ENCODE assay signal across 28 cellular contexts in genomic region chr12:120742207-120742536, GRCh38. TPM values are rescaled to one million over a fixed set of nuclear protein-coding genes. Genes with fewer than 3 reads are reported as not detected.
DNase-seq lines count a peak whose midpoint lies in the region; ATAC-seq, FAIRE-seq and TF ChIP-seq lines count a peak whose summit lies in the region.
"Had no signal": no experiment of that assay in that cellular context is flagged by ENCODE, and none has a peak within 500 bp of the region (broad histone marks: within the 10 kb centered on the region; RNA-seq: fewer than 3 reads in every experiment).

No MANE protein-coding gene starts in this region.

- BruUV-seq in HepG2 (replicated peaks; lab: Mats Ljungman, UMichigan) = no TSS peak

- CTCF ChIA-PET in HepG2 (lab: Yijun Ruan, JAX; ENCODE audit: low intra/inter-chr PET ratio, low total read pairs) = no interaction called here

- peak; percentile 64 for DNase-seq in LHCN-M2 (ENCODE audit: low read depth)
- peak; percentile 75 to 82 for DNase-seq in SJCRH30
- DNase-seq in HepG2 (ENCODE audit: low spot score) = no peak
- no peak for DNase-seq in DMS114 treated with DMSO at 0.1 percent for 48 hours (lab: John Stamatoyannopoulos, UW; ENCODE audit: unreplicated experiment)
- DNase-seq: activated B cell treated with CpG ODN at 0.5 μM for 24 hours; activated CD4-positive, alpha-beta T cell treated with anti-CD3 and anti-CD28 coated beads, Interleukin-2, amount 10 ng/mL, durations not matched to agents 7 days and 5 days; effector CD4-positive, alpha-beta T cell; GM23248; Kasumi-1; lower lobe of right lung; midbrain; MV-4-11; natural killer cell; NCI-H1436 treated with DMSO at 0.1 percent for 48 hours; NCI-H2081 treated with DMSO at 0.1 percent for 48 hours; NCI-H82; occipital lobe; retina; stimulated activated CD4-positive, alpha-beta T cell treated with anti-CD3 and anti-CD28 coated beads, Interleukin-12 subunit alpha, Interleukin-12 subunit beta, amount 100 ng/mL, for 4 hours; stimulated activated CD4-positive, alpha-beta T cell treated with anti-CD3 and anti-CD28 coated beads, Interleukin-2, amount 100 ng/mL, for 48 hours; tibial artery had no signal

- H3K27me3 ChIP-seq in SJCRH30 = no peaks in the 10 kb centered on the region
- no peaks in the 10 kb centered on the region for H3K27me3 ChIP-seq in HepG2 (ENCODE audit: control insufficient read depth in 1 of 2, insufficient read depth in 2 of 2, low read length in 2 of 2)
- H3K27me3 ChIP-seq in skeletal muscle tissue (ENCODE audit: control insufficient read depth in 3 of 3, insufficient read depth in 3 of 3, low read length in 3 of 3) = no peaks in the 10 kb centered on the region
- H3K27me3 ChIP-seq: tibial artery had no signal

- H3K36me3 ChIP-seq in SJCRH30 (no peaks in the 10 kb centered on the region), HepG2 (replicated peaks in 1 of 2; ENCODE audit: control insufficient read depth in 1 of 2, insufficient read depth in 2 of 2, low read length in 2 of 2) (no peaks in the 10 kb centered on the region; a peak in 2 of 5 replicates), skeletal muscle tissue (ENCODE audit: control insufficient read depth in 3 of 3, insufficient read depth in 3 of 3, low read length in 3 of 3) (peaks cover 0 to 8% (median 0%) of the 10 kb centered on the region in 3 donors)

- no peaks in the 10 kb centered on the region for H3K79me2 ChIP-seq in HepG2 (ENCODE audit: insufficient read depth, low read length)

- TF ChIP-seq EP300 in HepG2 (IDR thresholded peaks at IDR 0.05; ENCODE audit: low read depth in 2 of 2, low read length in 2 of 2) (no peak), HepG2 (CRISPR knock-in tag; IDR thresholded peaks at IDR 0.05; ENCODE audit: borderline replicate concordance) (no peak)

- H3K27ac ChIP-seq in SJCRH30 = no peak overlapping the region
- peak overlapping the region; percentile 55 for H3K27ac ChIP-seq in HepG2 (ENCODE audit: extremely low read length, insufficient read depth, low read length)
- peak overlapping the region; percentile 54 for H3K27ac ChIP-seq in skeletal muscle tissue (ENCODE audit: low read depth, low read length)
- H3K27ac ChIP-seq: GM23248, lower lobe of right lung, tibial artery had no signal

- POLR2A ChIA-PET in HepG2 (lab: Yijun Ruan, JAX) = interaction anchor here (0.7 to 1.5 kb wide), 6 partner anchors 12 to 701 kb away, joined by 3 to 5 read pairs (median 4); partner anchors contain the start of gene ACADS

- no peak for ATAC-seq in HepG2
- ATAC-seq in HG03280 (IDR thresholded peaks at IDR 0.05; ENCODE audit: unreplicated experiment) = no peak
- no peak for ATAC-seq in GM21737 (IDR thresholded peaks at IDR 0.05; ENCODE audit: unreplicated experiment)
- ATAC-seq: activated naive CD4-positive, alpha-beta T cell treated with anti-CD3 and anti-CD28 coated beads, Interleukin-2, amount 50 U/mL, for 72 hours; lower lobe of right lung; natural killer cell had no signal

- no peak for TF ChIP-seq POLR2A in HepG2 (IDR thresholded peaks at IDR 0.05; ENCODE audit: insufficient read depth in 1 of 2, low read depth in 2 of 2, low read length in 2 of 2)

- WGBS in HepG2 (ENCODE audit: low lambda C conversion rate) = 71% methylated on average over 7 of the region's 9 CpGs

- peak overlapping the region; percentile 37; the same call in 1 of the 2 replicates for H3K9ac ChIP-seq in HepG2 (ENCODE audit: insufficient read depth, low read depth, low read length)
- H3K9ac ChIP-seq in skeletal muscle tissue (ENCODE audit: low read depth in 1 of 3, low read length in 3 of 3) = peak overlapping the region in 1 of 3 donors; percentile 60
- H3K9ac ChIP-seq: GM23248 had no signal

- in situ Hi-C loops in HepG2 (cut with HindIII; ENCODE audit: extremely low pct_ligation_motif_present, low pct_unique_long_range_greater_than_20kb) = no loop called here

- no peak for FAIRE-seq in HepG2 (lab: Jason Lieb, UNC)
- FAIRE-seq: bronchial epithelial cell, GM12892, keratinocyte had no signal

- TF ChIP-seq RAD21 in HepG2 (CRISPR knock-in tag; IDR thresholded peaks at IDR 0.05) = no peak

- H2AFZ ChIP-seq in HepG2 (ENCODE audit: low read length) = peak overlapping the region; percentile 67
- H2AFZ ChIP-seq: GM23248 had no signal

- H3K4me2 ChIP-seq in HepG2 (ENCODE audit: low read depth, low read length) = peak overlapping the region; percentile 78

- H3K9me3 ChIP-seq in SJCRH30 (replicated peaks) (no peaks in the 10 kb centered on the region), HepG2 (ENCODE audit: low read length) (no peaks in the 10 kb centered on the region), skeletal muscle tissue (ENCODE audit: control insufficient read depth in 3 of 3, low read length in 3 of 3) (no peaks in the 10 kb centered on the region)
- H3K9me3 ChIP-seq: lower lobe of right lung, tibial artery had no signal

- peaks cover 5% of the 10 kb centered on the region; the same call in 1 of the 2 replicates for H3K4me1 ChIP-seq in SJCRH30
- H3K4me1 ChIP-seq in HepG2 (ENCODE audit: insufficient read depth, low read length) = peaks cover 19% of the 10 kb centered on the region
- peaks cover 8 to 9% (median 8%) of the 10 kb centered on the region in 3 donors for H3K4me1 ChIP-seq in skeletal muscle tissue (ENCODE audit: control insufficient read depth in 3 of 3, insufficient read depth in 3 of 3, low read length in 3 of 3)
- H3K4me1 ChIP-seq: lower lobe of right lung, tibial artery had no signal

- intact Hi-C loops in HepG2 (cut with micrococcal nuclease; ENCODE audit: unreplicated experiment) = no loop called here

- no peaks in the 10 kb centered on the region for H4K20me1 ChIP-seq in HepG2 (ENCODE audit: insufficient read depth, low read length)

- TF ChIP-seq CTCF in HepG2 (CRISPR knock-in tag; IDR thresholded peaks at IDR 0.05) = no peak

- H3K4me3 ChIP-seq in SJCRH30 (no peak overlapping the region), HepG2 (replicated peaks in 1 of 3; ENCODE audit: insufficient read depth in 1 of 3, low read depth in 2 of 3, low read length in 3 of 3) (peak overlapping the region; percentile 27 to 54 (median 50); a peak in 5 of 6 replicates), skeletal muscle tissue (ENCODE audit: low read length in 3 of 3) (peak overlapping the region; percentile 15 to 41 (median 34))
- H3K4me3 ChIP-seq: GM23248, lower lobe of right lung, tibial artery had no signal

RNA-seq across cellular contexts. Expression of gene ACADS, which starts 16.5 kb away (rescaled TPM):
- total RNA-seq in LHCN-M2 (2014; rRNA removed) = 15.5 and 16.9 TPM in 2 replicates
- 7.8 TPM for polyA plus RNA-seq in LHCN-M2 (2012)
- total RNA-seq in SJCRH30 (2014; rRNA removed; shearing (Covaris generic)) = 1.1 and 1.3 TPM in 2 replicates
- 22.4 and 27.7 TPM in 2 replicates for total RNA-seq in HepG2 (2016; rRNA removed; fragmentation: Illumina TruSeq; extraction: Trizol)
- 6.0 and 6.3 TPM in 2 replicates for total RNA-seq in HepG2 (2016; cell fraction: cytosol; rRNA removed; fragmentation: Illumina TruSeq; extraction: Trizol; ENCODE audit: low read depth)
- 23.1 and 29.1 TPM in 2 replicates for total RNA-seq in HepG2 (2016; cell fraction: insoluble cytoplasmic fraction; rRNA removed; fragmentation: Illumina TruSeq; extraction: Trizol)
- total RNA-seq in HepG2 (2016; cell fraction: membrane; rRNA removed; fragmentation: Illumina TruSeq; extraction: Trizol) = 9.4 and 9.6 TPM in 2 replicates
- 15.4 and 17.9 TPM in 2 replicates for total RNA-seq in HepG2 (2016; cell fraction: nucleus; rRNA removed; fragmentation: Illumina TruSeq; extraction: Trizol)
- polyA plus RNA-seq in HepG2 (2011; rRNA removed) = 17.4 and 25.4 TPM in 2 replicates
- 18.0 and 24.2 TPM in 2 replicates for polyA plus RNA-seq in HepG2 (2011; cell fraction: cytosol; rRNA removed)
- 56.5 and 57.9 TPM in 2 replicates for polyA plus RNA-seq in HepG2 (2011; cell fraction: nucleus; rRNA removed)
- 16.1 and 18.5 TPM in 2 replicates for polyA plus RNA-seq in HepG2 (2012)
- 4.5 and 4.6 TPM in 2 replicates for polyA plus RNA-seq in HepG2 (2016; cell fraction: cytosol; fragmentation: Illumina TruSeq; extraction: Trizol; ENCODE audit: low read depth)
- polyA plus RNA-seq in HepG2 (2016; cell fraction: insoluble cytoplasmic fraction; fragmentation: Illumina TruSeq; extraction: Trizol; ENCODE audit: low read depth) = 17.0 and 22.0 TPM in 2 replicates
- 5.6 and 5.7 TPM in 2 replicates for polyA plus RNA-seq in HepG2 (2016; cell fraction: membrane; fragmentation: Illumina TruSeq; extraction: Trizol; ENCODE audit: low read depth)
- 30.9 and 31.9 TPM in 2 replicates for polyA plus RNA-seq in HepG2 (2016; cell fraction: nucleus; fragmentation: Illumina TruSeq; extraction: Trizol; ENCODE audit: insufficient read depth, low read depth)
- 6.9 and 23.2 TPM in 2 replicates for polyA minus RNA-seq in HepG2 (2011; rRNA and poly(A)+ RNA removed; ENCODE audit: low replicate concordance)
- polyA minus RNA-seq in HepG2 (2011; cell fraction: cytosol; rRNA and poly(A)+ RNA removed) = 15.2 and 16.1 TPM in 2 replicates
- 9.3 and 10.6 TPM in 2 replicates for polyA minus RNA-seq in HepG2 (2011; cell fraction: nucleus; rRNA and poly(A)+ RNA removed)
- 14.1 TPM for total RNA-seq in skeletal muscle tissue

RNA-seq across cellular contexts. Expression of gene UNC119B, which starts 31.9 kb away (rescaled TPM):
- total RNA-seq in LHCN-M2 (2014; rRNA removed) (16.2 and 18.7 TPM in 2 replicates), HepG2 (2016; rRNA removed; fragmentation: Illumina TruSeq; extraction: Trizol) (19.6 and 30.7 TPM in 2 replicates), skeletal muscle tissue (7.3 TPM)
- 17.6 TPM for polyA plus RNA-seq in LHCN-M2 (2012)
- total RNA-seq in SJCRH30 (2014; rRNA removed; shearing (Covaris generic)) = 16.9 and 20.2 TPM in 2 replicates
- 4.9 and 5.2 TPM in 2 replicates for total RNA-seq in HepG2 (2016; cell fraction: cytosol; rRNA removed; fragmentation: Illumina TruSeq; extraction: Trizol; ENCODE audit: low read depth)
- total RNA-seq in HepG2 (2016; cell fraction: insoluble cytoplasmic fraction; rRNA removed; fragmentation: Illumina TruSeq; extraction: Trizol) = 20.3 and 28.2 TPM in 2 replicates
- total RNA-seq in HepG2 (2016; cell fraction: membrane; rRNA removed; fragmentation: Illumina TruSeq; extraction: Trizol) = 13.5 and 13.6 TPM in 2 replicates
- 15.8 and 19.8 TPM in 2 replicates for total RNA-seq in HepG2 (2016; cell fraction: nucleus; rRNA removed; fragmentation: Illumina TruSeq; extraction: Trizol)
- 18.6 and 19.7 TPM in 2 replicates for polyA plus RNA-seq in HepG2 (2011; rRNA removed)
- polyA plus RNA-seq in HepG2 (2011; cell fraction: cytosol; rRNA removed) = 14.9 and 17.8 TPM in 2 replicates
- 19.3 and 19.7 TPM in 2 replicates for polyA plus RNA-seq in HepG2 (2011; cell fraction: nucleus; rRNA removed)
- polyA plus RNA-seq in HepG2 (2012) = 16.7 and 17.6 TPM in 2 replicates
- 3.8 and 4.1 TPM in 2 replicates for polyA plus RNA-seq in HepG2 (2016; cell fraction: cytosol; fragmentation: Illumina TruSeq; extraction: Trizol; ENCODE audit: low read depth)
- 27.6 and 27.9 TPM in 2 replicates for polyA plus RNA-seq in HepG2 (2016; cell fraction: insoluble cytoplasmic fraction; fragmentation: Illumina TruSeq; extraction: Trizol; ENCODE audit: low read depth)
- polyA plus RNA-seq in HepG2 (2016; cell fraction: membrane; fragmentation: Illumina TruSeq; extraction: Trizol; ENCODE audit: low read depth) = 9.0 TPM in 2 replicates
- 25.6 and 26.1 TPM in 2 replicates for polyA plus RNA-seq in HepG2 (2016; cell fraction: nucleus; fragmentation: Illumina TruSeq; extraction: Trizol; ENCODE audit: insufficient read depth, low read depth)
- 27.6 and 29.3 TPM in 2 replicates for polyA minus RNA-seq in HepG2 (2011; rRNA and poly(A)+ RNA removed; ENCODE audit: low replicate concordance)
- polyA minus RNA-seq in HepG2 (2011; cell fraction: cytosol; rRNA and poly(A)+ RNA removed) = 14.1 and 15.8 TPM in 2 replicates
- 11.6 and 11.8 TPM in 2 replicates for polyA minus RNA-seq in HepG2 (2011; cell fraction: nucleus; rRNA and poly(A)+ RNA removed)

RNA-seq across cellular contexts. Expression of gene MLEC, which starts 55.2 kb away (rescaled TPM):
- 139 and 140 TPM in 2 replicates for total RNA-seq in LHCN-M2 (2014; rRNA removed)
- polyA plus RNA-seq in LHCN-M2 (2012) = 75.2 TPM
- total RNA-seq in SJCRH30 (2014; rRNA removed; shearing (Covaris generic)) = 77.7 and 83.1 TPM in 2 replicates
- total RNA-seq in HepG2 (2016; rRNA removed; fragmentation: Illumina TruSeq; extraction: Trizol) = 95.5 and 156 TPM in 2 replicates
- total RNA-seq in HepG2 (2016; cell fraction: cytosol; rRNA removed; fragmentation: Illumina TruSeq; extraction: Trizol; ENCODE audit: low read depth) = 31.1 and 43.3 TPM in 2 replicates
- total RNA-seq in HepG2 (2016; cell fraction: insoluble cytoplasmic fraction; rRNA removed; fragmentation: Illumina TruSeq; extraction: Trizol) = 92.5 and 153 TPM in 2 replicates
- total RNA-seq in HepG2 (2016; cell fraction: membrane; rRNA removed; fragmentation: Illumina TruSeq; extraction: Trizol) = 74.8 and 84.9 TPM in 2 replicates
- 133 and 164 TPM in 2 replicates for total RNA-seq in HepG2 (2016; cell fraction: nucleus; rRNA removed; fragmentation: Illumina TruSeq; extraction: Trizol)
- 35.3 and 49.8 TPM in 2 replicates for polyA plus RNA-seq in HepG2 (2011; rRNA removed)
- polyA plus RNA-seq in HepG2 (2011; cell fraction: cytosol; rRNA removed) = 26.8 and 37.8 TPM in 2 replicates
- polyA plus RNA-seq in HepG2 (2011; cell fraction: nucleus; rRNA removed) = 18.9 and 25.8 TPM in 2 replicates
- 53.8 and 55.5 TPM in 2 replicates for polyA plus RNA-seq in HepG2 (2012)
- polyA plus RNA-seq in HepG2 (2016; cell fraction: cytosol; fragmentation: Illumina TruSeq; extraction: Trizol; ENCODE audit: low read depth) = 50.6 and 60.4 TPM in 2 replicates
- polyA plus RNA-seq in HepG2 (2016; cell fraction: insoluble cytoplasmic fraction; fragmentation: Illumina TruSeq; extraction: Trizol; ENCODE audit: low read depth) = 79.3 and 82.1 TPM in 2 replicates
- polyA plus RNA-seq in HepG2 (2016; cell fraction: membrane; fragmentation: Illumina TruSeq; extraction: Trizol; ENCODE audit: low read depth) = 61.3 and 75.0 TPM in 2 replicates
- polyA plus RNA-seq in HepG2 (2016; cell fraction: nucleus; fragmentation: Illumina TruSeq; extraction: Trizol; ENCODE audit: insufficient read depth, low read depth) = 177 and 196 TPM in 2 replicates
- polyA minus RNA-seq in HepG2 (2011; rRNA and poly(A)+ RNA removed; ENCODE audit: low replicate concordance) = 39.9 and 58.9 TPM in 2 replicates
- 37.0 and 60.4 TPM in 2 replicates for polyA minus RNA-seq in HepG2 (2011; cell fraction: cytosol; rRNA and poly(A)+ RNA removed)
- polyA minus RNA-seq in HepG2 (2011; cell fraction: nucleus; rRNA and poly(A)+ RNA removed) = 19.3 and 30.8 TPM in 2 replicates
- total RNA-seq in skeletal muscle tissue = 50.6 TPM

Comparison
In these comparisons a context has a peak if more than half of its experiments do, and no peak if none do; other contexts are left out.
1. DNase-seq: peak in LHCN-M2 (single experiment) and SJCRH30 (2 of 2); none in HepG2 (single experiment) and DMS114 treated with DMSO at 0.1 percent for 48 hours (single experiment).